ENCODE assay signal across 28 cellular contexts in genomic region chr6:77512554-77512953, GRCh38. TPM values are rescaled to one million over a fixed set of nuclear protein-coding genes. Genes with fewer than 3 reads are reported as not detected.
"Had no signal": no experiment of that assay in that cellular context is flagged by ENCODE, and none has a peak within 500 bp of the region (broad histone marks: within the 10 kb centered on the region; RNA-seq: fewer than 3 reads in every experiment).

No MANE protein-coding gene starts in this region.

- H3K4me3 ChIP-seq: stomach, suprapubic skin, testis, thoracic aorta, thyroid gland, tibial artery, tibial nerve, transverse colon, upper lobe of left lung, upper lobe of right lung, uterus, vagina had no signal

- H3K27me3 ChIP-seq: stomach, suprapubic skin, testis, thyroid gland, tibial artery, tibial nerve, transverse colon, upper lobe of left lung, upper lobe of right lung, uterus, vagina had no signal

- H3K4me1 ChIP-seq: stomach, suprapubic skin, testis, thyroid gland, tibial artery, tibial nerve, transverse colon, upper lobe of left lung, upper lobe of right lung, uterus, vagina had no signal

- H3K36me3 ChIP-seq: stomach, suprapubic skin, thoracic aorta, thyroid gland, tibial artery, tibial nerve, transverse colon, upper lobe of left lung, upper lobe of right lung, uterus, vagina had no signal

- DNase-seq: stimulated activated CD4-positive, alpha-beta T cell treated with anti-CD3 and anti-CD28 coated beads, Interleukin-2, amount 100 ng/mL, for 48 hours; stimulated activated CD4-positive, alpha-beta T cell treated with anti-CD3 and anti-CD28 coated beads, Interleukin-4, amount 100 ng/mL, for 1 hour; stimulated activated CD4-positive, alpha-beta T cell treated with anti-CD3 and anti-CD28 coated beads, Interleukin-4, amount 100 ng/mL, for 24 hours; stimulated activated CD4-positive, alpha-beta T cell treated with anti-CD3 and anti-CD28 coated beads, Interleukin-4, amount 100 ng/mL, for 4 hours; stimulated activated CD8-positive, alpha-beta memory T cell treated with anti-CD3 and anti-CD28 coated beads, Interleukin-4, amount 100 ng/mL, for 48 hours; stimulated activated naive B cell treated with anti-CD40 and anti-IgM and Interleukin-4, amounts not matched to agents 10 μg/mL and 1 μg/mL and 100 μg/mL, for 72 hours; stimulated activated naive CD4-positive, alpha-beta T cell; stimulated activated naive CD4-positive, alpha-beta T cell treated with Interleukin-2 at 50 U/mL for 16 hours; stimulated activated naive CD8-positive, alpha-beta T cell treated with anti-CD3 and anti-CD28 coated beads, Interleukin-15, amount 100 ng/mL, for 72 hours; stimulated activated naive CD8-positive, alpha-beta T cell treated with anti-CD3 and anti-CD28 coated beads, Interleukin-15, Interleukin-2, amounts not matched to agents 100 U/mL and 50 U/mL, for 24 hours; stomach; substantia nigra; testis; thyroid gland; tibial artery; transverse colon; trophoblast cell; upper lobe of left lung; upper lobe of right lung; uterus had no signal

- FAIRE-seq: urothelium cell line had no signal

- H3K27ac ChIP-seq: stomach, suprapubic skin, testis, thoracic aorta, thyroid gland, tibial artery, tibial nerve, transverse colon, upper lobe of left lung, upper lobe of right lung, uterus, vagina had no signal

- ATAC-seq: stimulated activated effector memory CD8-positive, alpha-beta T cell treated with anti-CD3 and anti-CD28 coated beads, Interleukin-12 subunit alpha, Interleukin-12 subunit beta, amount 100 ng/mL, for 72 hours; stimulated activated memory B cell treated with anti-CD40 and anti-IgM and Interleukin-4, amounts not matched to agents 10 μg/mL and 1 μg/mL and 100 μg/mL, for 72 hours; stimulated activated naive B cell treated with anti-CD40 and anti-IgM and Interleukin-4, amounts not matched to agents 10 μg/mL and 1 μg/mL and 100 μg/mL, for 72 hours; stimulated activated naive CD8-positive, alpha-beta T cell treated with anti-CD3 and anti-CD28 coated beads, Interleukin-15, amount 100 ng/mL, for 72 hours; stimulated activated naive CD8-positive, alpha-beta T cell treated with anti-CD3 and anti-CD28 coated beads, Interleukin-15, Interleukin-2, amounts not matched to agents 100 U/mL and 50 U/mL, for 24 hours; upper lobe of right lung had no signal

- H3K9me3 ChIP-seq: testis, thyroid gland, vagina had no signal

RNA-seq across cellular contexts. Expression of gene HTR1B, which starts 49.3 kb away (rescaled TPM):
- total RNA-seq: subcutaneous adipose tissue, transverse colon, vagina had no signal
